ENCODE assay signal across 26 cellular contexts in genomic region chr1:48208251-48208650, GRCh38. TPM values are rescaled to one million over a fixed set of nuclear protein-coding genes. Genes with fewer than 3 reads are reported as not detected.
"Had no signal": no experiment of that assay in that cellular context is flagged by ENCODE, and none has a peak within 500 bp of the region (broad histone marks: within the 10 kb centered on the region; RNA-seq: fewer than 3 reads in every experiment).

No MANE protein-coding gene starts in this region.

- H3K36me3 ChIP-seq: breast epithelium, ovary, right lobe of liver, thoracic aorta, uterus had no signal

- ATAC-seq: activated CD4-positive, alpha-beta T cell treated with anti-CD3 and anti-CD28 coated beads for 36 hours; activated CD8-positive, alpha-beta memory T cell treated with anti-CD3 and anti-CD28 coated beads, Interleukin-2, amount 10 ng/mL, durations not matched to agents 7 days and 5 days; activated CD8-positive, alpha-beta T cell treated with anti-CD3 and anti-CD28 coated beads, Interleukin-2, amount 10 ng/mL, durations not matched to agents 7 days and 5 days; activated naive CD4-positive, alpha-beta T cell treated with anti-CD3 and anti-CD28 coated beads, Interleukin-2, amount 50 U/mL, for 72 hours; foreskin keratinocyte; left colon; naive thymus-derived CD4-positive, alpha-beta T cell had no signal

- DNase-seq: activated CD4-positive, alpha-beta T cell treated with anti-CD3 and anti-CD28 coated beads for 36 hours; activated CD4-positive, CD25-positive, alpha-beta regulatory T cell; activated CD8-positive, alpha-beta memory T cell treated with anti-CD3 and anti-CD28 coated beads, Interleukin-2, amount 10 ng/mL, durations not matched to agents 7 days and 5 days; activated CD8-positive, alpha-beta T cell treated with anti-CD3 and anti-CD28 coated beads, Interleukin-2, amount 10 ng/mL, durations not matched to agents 7 days and 5 days; activated naive CD4-positive, alpha-beta T cell; activated T-cell treated with anti-CD3 and anti-CD28 coated beads, Interleukin-2, amount 50 U/mL, for 48 hours; central memory CD4-positive, alpha-beta T cell; foreskin keratinocyte; left colon; mammary epithelial cell; midbrain; naive thymus-derived CD4-positive, alpha-beta T cell; ovary; right lobe of liver; stimulated activated CD4-positive, alpha-beta T cell treated with anti-CD3 and anti-CD28 coated beads, Interleukin-2, amount 100 ng/mL, for 48 hours; uterus had no signal

- FAIRE-seq: keratinocyte had no signal

- H3K27ac ChIP-seq: foreskin keratinocyte, ovary, right lobe of liver, thoracic aorta, uterus had no signal

- H3K9me3 ChIP-seq: breast epithelium, ovary, right lobe of liver, thoracic aorta, uterus had no signal

- H3K27me3 ChIP-seq: breast epithelium, foreskin keratinocyte, ovary, right lobe of liver, uterus had no signal

- H3K4me3 ChIP-seq: breast epithelium, ovary, right lobe of liver, thoracic aorta, uterus had no signal

- H3K4me1 ChIP-seq: breast epithelium, foreskin keratinocyte, right lobe of liver, uterus had no signal

RNA-seq across cellular contexts. Expression of gene SLC5A9, which starts 14.3 kb away (rescaled TPM):
- total RNA-seq: activated CD4-positive, alpha-beta T cell treated with anti-CD3 and anti-CD28 coated beads for 36 hours; activated CD8-positive, alpha-beta memory T cell treated with anti-CD3 and anti-CD28 coated beads, Interleukin-2, amount 10 ng/mL, durations not matched to agents 7 days and 5 days; activated CD8-positive, alpha-beta T cell treated with anti-CD3 and anti-CD28 coated beads, Interleukin-2, amount 10 ng/mL, durations not matched to agents 7 days and 5 days; activated naive CD4-positive, alpha-beta T cell treated with anti-CD3 and anti-CD28 coated beads, Interleukin-2, amount 50 U/mL, for 72 hours; activated T-helper 2 cell treated with anti-CD3 and anti-CD28 coated beads, Interferon-gamma antibody, Interleukin-2, Interleukin-4, amounts not matched to agents 10 μg/mL and 5 μg/mL and 100 μg/mL, durations not matched to agents 14 hours and 24 hours and 36 hours; esophagus mucosa; foreskin keratinocyte; glomerular endothelial cell; mammary epithelial cell; naive thymus-derived CD4-positive, alpha-beta T cell; skeletal muscle tissue; subcutaneous adipose tissue; thoracic aorta had no signal
- polyA plus RNA-seq: foreskin keratinocyte; keratinocyte; mammary epithelial cell; naive thymus-derived CD4-positive, alpha-beta T cell; neural cell had no signal
